In genomic region chr13:26185720-26186119, GRCh38 we compare ENCODE assay signal across 8 cellular contexts. TPM values are rescaled to one million over a fixed set of nuclear protein-coding genes. Genes with fewer than 3 reads are reported as not detected.
DNase-seq lines count a peak whose midpoint lies in the region; ATAC-seq and TF ChIP-seq lines count a peak whose summit lies in the region.

No MANE protein-coding gene starts in this region.

- H3K4me3 ChIP-seq in mesendoderm (ENCODE audit: low read length) (no peak overlapping the region), mucosa of descending colon (no peak overlapping the region)

- H4K5ac ChIP-seq in mesendoderm (ENCODE audit: low read length) = no peak overlapping the region

- no peak overlapping the region for H3K23ac ChIP-seq in mesendoderm (ENCODE audit: low read length)

- peak overlapping the region; percentile 81 for H3K4me2 ChIP-seq in mesendoderm (ENCODE audit: low read length)

- no peak overlapping the region for H3K4ac ChIP-seq in mesendoderm (ENCODE audit: low read depth, low read length)

- no peak overlapping the region for H3K27ac ChIP-seq in mesendoderm (ENCODE audit: low read depth, low read length)

- H3K4me1 ChIP-seq in mesendoderm (ENCODE audit: control insufficient read depth, low read depth, low read length) = no peaks in the 10 kb centered on the region
- no peaks in the 10 kb centered on the region for H3K4me1 ChIP-seq in mucosa of descending colon (ENCODE audit: low read depth)

- H2BK15ac ChIP-seq in mesendoderm (replicated peaks; ENCODE audit: low read depth) = no peak overlapping the region

- peak overlapping the region; percentile 95 for H3K56ac ChIP-seq in mesendoderm (ENCODE audit: low read length)

- no peaks in the 10 kb centered on the region for H3K36me3 ChIP-seq in mesendoderm (ENCODE audit: control insufficient read depth, insufficient read depth, low read length)
- H3K36me3 ChIP-seq in mucosa of descending colon (ENCODE audit: low read depth) = no peaks in the 10 kb centered on the region

- H3K4me3 Mint-ChIP-seq in MCF 10A (ENCODE audit: unreplicated experiment) = peak overlapping the region; percentile 96

- peaks cover 5% of the 10 kb centered on the region for H3K4me1 Mint-ChIP-seq in MCF 10A (ENCODE audit: insufficient read depth, unreplicated experiment)

- H3K79me2 ChIP-seq in mesendoderm (ENCODE audit: control insufficient read depth, insufficient read depth, low read length) = no peaks in the 10 kb centered on the region

- no peaks in the 10 kb centered on the region for H3K27me3 Mint-ChIP-seq in MCF 10A (ENCODE audit: insufficient read depth, unreplicated experiment)

- no peaks in the 10 kb centered on the region for H3K79me1 ChIP-seq in mesendoderm (ENCODE audit: low read length)

- ATAC-seq in GM18502 (IDR thresholded peaks at IDR 0.05; ENCODE audit: poor library complexity, unreplicated experiment) = peak; percentile 9
- ATAC-seq in HG03108 (IDR thresholded peaks at IDR 0.05; ENCODE audit: unreplicated experiment) = peak; percentile 3
- ATAC-seq in mucosa of descending colon = no peak

- no CpG with 5 or more reads among the region's 8 CpGs for WGBS in mesendoderm (ENCODE audit: extremely low coverage, insufficient coverage, low lambda C conversion rate)

- intact Hi-C loops in MCF 10A (cut with micrococcal nuclease) (loop anchor here (1.0 to 5.0 kb wide), 3 partner anchors 311 to 745 kb away; partner anchors contain the start of gene WASF3), mucosa of descending colon (cut with DNase I, micrococcal nuclease) (loop anchor here (5.0 to 10.0 kb wide), 3 partner anchors 309 to 509 kb away; no protein-coding TSS in a partner anchor)

- BruUV-seq in MCF 10A (replicated peaks; lab: Mats Ljungman, UMichigan) = no TSS peak

- CTCF ChIA-PET in MCF 10A (lab: Yijun Ruan, JAX) = interaction anchor here (0.5 to 4.0 kb wide), 35 partner anchors 10 to 946 kb away, joined by 3 to 64 read pairs (median 4); partner anchors contain the start of gene RNF6

- H3K9ac ChIP-seq in mesendoderm (ENCODE audit: low read length) = peak overlapping the region; percentile 81

- H3K9me3 ChIP-seq in mucosa of descending colon = no peaks in the 10 kb centered on the region

- no peak overlapping the region for H2BK5ac ChIP-seq in mesendoderm (ENCODE audit: low read length)

- peaks cover 6% of the 10 kb centered on the region for H3K36me3 Mint-ChIP-seq in MCF 10A (ENCODE audit: insufficient read depth, unreplicated experiment)

- no peak overlapping the region for H2BK120ac ChIP-seq in mesendoderm (ENCODE audit: low read depth, low read length)

- DNase-seq in MCF 10A (ENCODE audit: unreplicated experiment) (no peak), mesendoderm (no peak), mucosa of descending colon (no peak), D341Med (ENCODE audit: low spot score) (no peak), DMS153 treated with DMSO at 0.1 percent for 48 hours (lab: John Stamatoyannopoulos, UW; ENCODE audit: unreplicated experiment) (no peak), NCI-H774 (lab: John Stamatoyannopoulos, UW) (no peak)

- no peak overlapping the region for H2AK5ac ChIP-seq in mesendoderm (ENCODE audit: low read length)

- H3K27me3 ChIP-seq in mesendoderm (ENCODE audit: insufficient read depth, low read length, poor library complexity) = no peaks in the 10 kb centered on the region

- TF ChIP-seq CTCF in MCF 10A (IDR thresholded peaks at IDR 0.05; ENCODE audit: unreplicated experiment) = no peak
- no peak for TF ChIP-seq CTCF in mucosa of descending colon (IDR thresholded peaks at IDR 0.05)

- H3K27ac Mint-ChIP-seq in MCF 10A (ENCODE audit: low read depth, unreplicated experiment) = peak overlapping the region; percentile 93

- H4K8ac ChIP-seq in mesendoderm (ENCODE audit: low read depth, low read length) = no peak overlapping the region

- H3K9me3 Mint-ChIP-seq in MCF 10A (ENCODE audit: unreplicated experiment) = no peaks in the 10 kb centered on the region

- POLR2A ChIA-PET in MCF 10A (lab: Yijun Ruan, JAX) = interaction anchor here (0.8 to 4.0 kb wide), 15 partner anchors 13 to 512 kb away, joined by 3 to 41 read pairs (median 4); partner anchors contain the start of genes RNF6 and WASF3

- no peak overlapping the region for H3K18ac ChIP-seq in mesendoderm (ENCODE audit: low read length)

RNA-seq across cellular contexts. Expression of gene RNF6, which starts 36.4 kb away (rescaled TPM):
- total RNA-seq in MCF 10A (2022) = 81.9 and 86.7 TPM in 2 replicates
- polyA plus RNA-seq in mesendoderm (2013, experiment 1 of 2) = 15.1 TPM
- polyA plus RNA-seq in mesendoderm (2013, experiment 2 of 2) = 15.3 TPM
- total RNA-seq in mucosa of descending colon = 10 to 100 TPM; 35.4 to 41.6 (median 35.8) TPM
